Comparison of ENCODE assay signal across 15 cellular contexts in genomic region chr1:84571150-84571535, GRCh38. TPM values are rescaled to one million over a fixed set of nuclear protein-coding genes. Genes with fewer than 3 reads are reported as not detected.
DNase-seq lines count a peak whose midpoint lies in the region; ATAC-seq and TF ChIP-seq lines count a peak whose summit lies in the region.
"Had no signal": no experiment of that assay in that cellular context is flagged by ENCODE, and none has a peak within 500 bp of the region (broad histone marks: within the 10 kb centered on the region; RNA-seq: fewer than 3 reads in every experiment).

No MANE protein-coding gene starts in this region.

- intact Hi-C loops in HCT116 (cut with micrococcal nuclease): no loop called here
- intact Hi-C loops in naive thymus-derived CD4-positive, alpha-beta T cell (cut with micrococcal nuclease): loop anchor here (5.0 kb wide), 8 partner anchors 34 to 706 kb away; partner anchors contain the start of genes BCL10 (in 1 of the 2), C1orf52 (in 1 of the 2) and SYDE2 (in 1 of the 2)

- H3K9ac ChIP-seq in HCT116 (ENCODE audit: low read length): no peak overlapping the region
- H3K9ac ChIP-seq: BLaER1 had no signal

- DNase-seq in Daoy (ENCODE audit: low read depth) (peak; percentile 15), HCT116 (ENCODE audit: low read depth, low spot score) (no peak), amniotic epithelial cell (ENCODE audit: low read depth) (peak; percentile 12), NCI-H446 (lab: John Stamatoyannopoulos, UW) (no peak)
- DNase-seq in naive thymus-derived CD4-positive, alpha-beta T cell: no peak
- no peak for DNase-seq in stimulated activated naive CD4-positive, alpha-beta T cell treated with Interleukin-2 at 50 U/mL for 16 hours (lab: John Stamatoyannopoulos, UW)
- DNase-seq: activated naive CD4-positive, alpha-beta T cell treated with anti-CD3 and anti-CD28 coated beads, Interleukin-2, amount 10 ng/mL, durations not matched to agents 7 days and 5 days; cerebellar nuclear complex; islet precursor cell; midbrain; posterior cingulate gyrus had no signal

- ATAC-seq in HCT116 (no peak), HG03520 (IDR thresholded peaks at IDR 0.05; ENCODE audit: unreplicated experiment) (no peak)
- ATAC-seq in naive thymus-derived CD4-positive, alpha-beta T cell: no peak
- ATAC-seq: GM12878 had no signal

- TF ChIP-seq CTCF in HCT116 (IDR thresholded peaks at IDR 0.05 in 2 of 3, conservative IDR thresholded peaks at IDR 0.05 in 1 of 3; ENCODE audit: borderline replicate concordance in 1 of 3, insufficient read depth in 1 of 3, low read depth in 2 of 3, low read length in 2 of 3): no peak

- no peaks in the 10 kb centered on the region for H3K9me3 Mint-ChIP-seq in naive thymus-derived CD4-positive, alpha-beta T cell
- H3K9me3 Mint-ChIP-seq: activated naive CD4-positive, alpha-beta T cell treated with anti-CD3 and anti-CD28 coated beads, Interleukin-2, amount 10 ng/mL, durations not matched to agents 7 days and 5 days had no signal

- H2AFZ ChIP-seq in HCT116 (ENCODE audit: low read depth, low read length, poor library complexity, severe bottlenecking): no peak overlapping the region

- H3K4me1 Mint-ChIP-seq in naive thymus-derived CD4-positive, alpha-beta T cell: peaks cover 42 to 72% (median 59%) of the 10 kb centered on the region in 7 donors

- no peaks in the 10 kb centered on the region for H3K27me3 ChIP-seq in HCT116 (ENCODE audit: insufficient read depth, low read length)
- H3K27me3 ChIP-seq in naive thymus-derived CD4-positive, alpha-beta T cell (ENCODE audit: control insufficient read depth in 2 of 2, insufficient read depth in 2 of 2, low read length in 2 of 2): no peaks in the 10 kb centered on the region
- H3K27me3 ChIP-seq: BLaER1, SJSA1 had no signal

- RAD21 ChIA-PET in HCT116 (lab: Charles Lee; ENCODE audit: low non-redundant PET in 1 of 2, low total read pairs in 2 of 2, uncharacterized antibody in 2 of 2, unreplicated experiment in 2 of 2): no interaction called here

- no peaks in the 10 kb centered on the region for H3K9me2 ChIP-seq in HCT116 (ENCODE audit: insufficient read depth)

- H3K4me1 ChIP-seq in HCT116 (ENCODE audit: control insufficient read depth in 1 of 2, insufficient read depth in 2 of 2, low read length in 2 of 2): peaks cover 14 to 44% of the 10 kb centered on the region in 2 experiments
- H3K4me1 ChIP-seq in naive thymus-derived CD4-positive, alpha-beta T cell (ENCODE audit: control insufficient read depth in 2 of 2, insufficient read depth in 2 of 2, low read length in 2 of 2): peaks cover 9 to 13% of the 10 kb centered on the region in 2 donors

- TF ChIP-seq POLR2A in HCT116 (IDR thresholded peaks at IDR 0.05; ENCODE audit: borderline replicate concordance, extremely low read depth, insufficient read depth, insufficient read length): no peak

- no peak for TF ChIP-seq RAD21 in HCT116 (IDR thresholded peaks at IDR 0.05; ENCODE audit: low read depth)

- H3K27ac Mint-ChIP-seq in naive thymus-derived CD4-positive, alpha-beta T cell: peak overlapping the region in 1 of 9 donors; percentile 2

- no peak overlapping the region for H3K4me3 ChIP-seq in HCT116 (replicated peaks in 1 of 2; ENCODE audit: low read depth in 1 of 2, low read length in 2 of 2)
- H3K4me3 ChIP-seq in naive thymus-derived CD4-positive, alpha-beta T cell (ENCODE audit: low read length): no peak overlapping the region
- H3K4me3 ChIP-seq: BLaER1, GM12878, SJSA1 had no signal

- no peak overlapping the region; the same call in 1 of the 2 replicates for H3K27ac ChIP-seq in HCT116 (ENCODE audit: low read depth, low read length)
- no peak overlapping the region for H3K27ac ChIP-seq in naive thymus-derived CD4-positive, alpha-beta T cell (ENCODE audit: low read depth, low read length)
- H3K27ac ChIP-seq: BLaER1, SJSA1 had no signal

- H3K36me3 ChIP-seq in HCT116 (ENCODE audit: control insufficient read depth in 1 of 2, insufficient read depth in 2 of 2, low read length in 2 of 2): peaks cover 3 to 13% of the 10 kb centered on the region in 2 experiments
- H3K36me3 ChIP-seq in naive thymus-derived CD4-positive, alpha-beta T cell (ENCODE audit: control insufficient read depth in 2 of 3, insufficient read depth in 3 of 3, low read length in 3 of 3): peaks cover 0 to 14% (median 6%) of the 10 kb centered on the region in 3 experiments

- H4K20me1 ChIP-seq in HCT116 (ENCODE audit: insufficient read depth): no peaks in the 10 kb centered on the region
- H4K20me1 ChIP-seq: BLaER1 had no signal

- peak overlapping the region; percentile 32 for H3K4me2 ChIP-seq in HCT116 (ENCODE audit: low read length)
- H3K4me2 ChIP-seq: BLaER1 had no signal

- H3K9me3 ChIP-seq in HCT116 (ENCODE audit: control insufficient read depth in 1 of 2, insufficient read depth in 1 of 2, low read depth in 1 of 2, low read length in 2 of 2): no peaks in the 10 kb centered on the region
- no peaks in the 10 kb centered on the region for H3K9me3 ChIP-seq in naive thymus-derived CD4-positive, alpha-beta T cell (ENCODE audit: control insufficient read depth in 2 of 3, low read length in 3 of 3)
- H3K9me3 ChIP-seq: BLaER1, SJSA1 had no signal

- no peaks in the 10 kb centered on the region for H3K27me3 Mint-ChIP-seq in naive thymus-derived CD4-positive, alpha-beta T cell
- H3K27me3 Mint-ChIP-seq: activated naive CD4-positive, alpha-beta T cell treated with anti-CD3 and anti-CD28 coated beads, Interleukin-2, amount 10 ng/mL, durations not matched to agents 7 days and 5 days had no signal

- peaks cover 16 to 45% (median 28%) of the 10 kb centered on the region in 5 donors for H3K36me3 Mint-ChIP-seq in naive thymus-derived CD4-positive, alpha-beta T cell

- CTCF ChIA-PET in HCT116 (lab: Charles Lee): no interaction called here
- CTCF ChIA-PET in naive thymus-derived CD4-positive, alpha-beta T cell (lab: Charles Lee): no interaction called here

- H3K4me3 Mint-ChIP-seq in naive thymus-derived CD4-positive, alpha-beta T cell: peak overlapping the region in 7 of 10 donors; percentile 14 to 99 (median 56)

- POLR2A ChIA-PET in HCT116 (lab: Charles Lee): no interaction called here
- POLR2A ChIA-PET in naive thymus-derived CD4-positive, alpha-beta T cell (lab: Charles Lee): no interaction called here

- no TSS peak for BruUV-seq in HCT116 (replicated peaks; lab: Mats Ljungman, UMichigan)

- H3K79me2 ChIP-seq in HCT116 (ENCODE audit: insufficient read depth, low read length): peaks cover 27% of the 10 kb centered on the region

TF ChIP-seq in HCT116, 20 proteins besides CTCF, POLR2A, EP300 and RAD21:
- TF ChIP-seq ZBTB33 (IDR thresholded peaks at IDR 0.05; ENCODE audit: extremely low read depth, insufficient replicate concordance, low read length) (no peak), CBX3 (IDR thresholded peaks at IDR 0.05; ENCODE audit: low read depth) (no peak), JUND (IDR thresholded peaks at IDR 0.05) (peak; percentile 22; the same call in 1 of the 2 replicates), REST (IDR thresholded peaks at IDR 0.05; ENCODE audit: low read depth) (no peak), SRF (IDR thresholded peaks at IDR 0.05; ENCODE audit: low read depth) (no peak), YY1 (IDR thresholded peaks at IDR 0.05; ENCODE audit: extremely low read depth, insufficient replicate concordance, low read depth, low read length) (no peak), POLR2AphosphoS5 (IDR thresholded peaks at IDR 0.05; ENCODE audit: low read depth, low read length) (no peak), FOSL1 (IDR thresholded peaks at IDR 0.05; ENCODE audit: low read depth) (peak; percentile 47), EZH2 (IDR thresholded peaks at IDR 0.05) (no peak), CEBPB (IDR thresholded peaks at IDR 0.05; ENCODE audit: low read depth) (no peak)

RNA-seq across cellular contexts. Expression of gene CTBS, which starts 3.1 kb away (rescaled TPM):
- total RNA-seq in Daoy (2014; rRNA removed; shearing (Covaris generic)): 7.5 and 11.0 TPM in 2 replicates
- total RNA-seq in HCT116 (2021; ENCODE audit: unreplicated experiment): 19.5 TPM
- 8.2 and 9.9 TPM in 2 replicates for polyA plus RNA-seq in HCT116 (2012)
- total RNA-seq in naive thymus-derived CD4-positive, alpha-beta T cell: 10 to 100 TPM; 17.4 to 22.3 (median 19.0) TPM
- 10 to 100 TPM; 13.9 to 26.2 TPM for polyA plus RNA-seq in naive thymus-derived CD4-positive, alpha-beta T cell

Comparison
In these comparisons a context has a peak if more than half of its experiments do, and no peak if none do; other contexts are left out.
1. DNase-seq: peak in Daoy (single experiment) and amniotic epithelial cell (single experiment); none in HCT116 (single experiment), naive thymus-derived CD4-positive, alpha-beta T cell (0 of 9), NCI-H446 (0 of 2) and stimulated activated naive CD4-positive, alpha-beta T cell treated with Interleukin-2 at 50 U/mL for 16 hours (single experiment).